In genomic region chr12:42686514-42687172, GRCh38 we compare ENCODE assay signal across 32 cellular contexts.
DNase-seq lines count a peak whose midpoint lies in the region; ATAC-seq and TF ChIP-seq lines count a peak whose summit lies in the region.
"Had no signal": no experiment of that assay in that cellular context is flagged by ENCODE, and none has a peak within 500 bp of the region (broad histone marks: within the 10 kb centered on the region; RNA-seq: fewer than 3 reads in every experiment).

No MANE protein-coding gene starts in this region.

- ATAC-seq in IMR-90 (ENCODE audit: low read depth) (no peak), GM18861 (IDR thresholded peaks at IDR 0.05; ENCODE audit: unreplicated experiment) (no peak), GM18909 (IDR thresholded peaks at IDR 0.05; ENCODE audit: poor library complexity, unreplicated experiment) (no peak)
- ATAC-seq in activated T-cell treated with anti-CD3 and anti-CD28 coated beads, Interleukin-2, amount 50 U/mL, for 72 hours (replicated peaks in 1 of 2) = no peak
- ATAC-seq: activated CD4-positive, CD25-positive, alpha-beta regulatory T cell treated with anti-CD3 and anti-CD28 coated beads, Interleukin-2, amount 50 U/mL, for 24 hours; left lung had no signal

- H3K9me3 Mint-ChIP-seq in activated T-cell treated with anti-CD3 and anti-CD28 coated beads, Interleukin-2, amount 50 U/mL, for 72 hours = peaks cover 3 to 5% of the 10 kb centered on the region in 2 donors
- H3K9me3 Mint-ChIP-seq: activated naive CD4-positive, alpha-beta T cell treated with anti-CD3 and anti-CD28 coated beads for 36 hours; stimulated activated naive CD8-positive, alpha-beta T cell treated with anti-CD3 and anti-CD28 coated beads, Interleukin-15, Interleukin-2, amounts not matched to agents 100 ng/mL and 50 ng/mL, for 24 hours had no signal

- TF ChIP-seq RAD21 in IMR-90 (IDR thresholded peaks at IDR 0.05; ENCODE audit: low read length) = no peak

- no peak overlapping the region for H3K18ac ChIP-seq in IMR-90 (ENCODE audit: low read depth, low read length)

- no peak overlapping the region for H3K9ac ChIP-seq in IMR-90 (ENCODE audit: low read depth, low read length)
- H3K9ac ChIP-seq: neural progenitor cell had no signal

- no peaks in the 10 kb centered on the region for H3K36me3 ChIP-seq in IMR-90 (ENCODE audit: control insufficient read depth, insufficient read depth, low read length)
- H3K36me3 ChIP-seq in BE2C = no peaks in the 10 kb centered on the region
- H3K36me3 ChIP-seq: esophagus squamous epithelium, left lung, neural progenitor cell, right atrium auricular region, spleen, vagina had no signal

- POLR2A ChIA-PET in IMR-90 (lab: Charles Lee; ENCODE audit: unreplicated experiment) = no interaction called here

- no CpG with 5 or more reads among the region's 3 CpGs for WGBS in IMR-90 (ENCODE audit: extremely low coverage in 2 of 2, insufficient read length in 1 of 2), 2 experiments

- intact Hi-C loops in IMR-90 (cut with micrococcal nuclease) = no loop called here

- in situ Hi-C loops in IMR-90 (cut with MboI; ENCODE audit: low sequenced_read_pairs) = no loop called here

- CTCF ChIA-PET in IMR-90 (lab: Yijun Ruan, JAX) = no interaction called here

- no peaks in the 10 kb centered on the region for H3K4me1 Mint-ChIP-seq in activated T-cell treated with anti-CD3 and anti-CD28 coated beads, Interleukin-2, amount 50 U/mL, for 72 hours (ENCODE audit: low read depth)
- H3K4me1 Mint-ChIP-seq: CD4-positive, CD25-positive, alpha-beta regulatory T cell; IgD-negative memory B cell had no signal

- H4K8ac ChIP-seq in IMR-90 (ENCODE audit: low read depth in 2 of 2, low read length in 2 of 2) = no peak overlapping the region

- H3K56ac ChIP-seq in IMR-90 (ENCODE audit: extremely low read depth, insufficient read depth, low read length) = no peak overlapping the region; the same call in 1 of the 2 replicates

- H3K4me1 ChIP-seq in IMR-90 (ENCODE audit: control insufficient read depth, insufficient read depth, low read length) (peaks cover 3% of the 10 kb centered on the region; the same call in 1 of the 2 replicates), BE2C (no peaks in the 10 kb centered on the region)
- H3K4me1 ChIP-seq: left lung, neural progenitor cell, right atrium auricular region, spleen, vagina had no signal

- TF ChIP-seq POLR2A in IMR-90 (IDR thresholded peaks at IDR 0.05; ENCODE audit: low read depth, low read length) = no peak

- no peak overlapping the region for H2BK15ac ChIP-seq in IMR-90 (ENCODE audit: low read depth, low read length)

- H2BK120ac ChIP-seq in IMR-90 (ENCODE audit: low read depth, low read length) = no peak overlapping the region

- H3K27me3 Mint-ChIP-seq in activated T-cell treated with anti-CD3 and anti-CD28 coated beads, Interleukin-2, amount 50 U/mL, for 72 hours (ENCODE audit: low read depth) = no peaks in the 10 kb centered on the region
- H3K27me3 Mint-ChIP-seq: CD4-positive, CD25-positive, alpha-beta regulatory T cell; IgD-negative memory B cell; stimulated activated naive CD8-positive, alpha-beta T cell treated with anti-CD3 and anti-CD28 coated beads, Interleukin-15, Interleukin-2, amounts not matched to agents 100 ng/mL and 50 ng/mL, for 24 hours had no signal

- no peak overlapping the region for H2BK5ac ChIP-seq in IMR-90 (ENCODE audit: low read depth, low read length, poor library complexity, severe bottlenecking)

- peak overlapping the region; percentile 9 for H2AFZ ChIP-seq in IMR-90 (replicated peaks; ENCODE audit: low read length, poor library complexity)
- H2AFZ ChIP-seq: neural progenitor cell had no signal

- no peak overlapping the region for H3K23ac ChIP-seq in IMR-90 (ENCODE audit: low read depth, low read length)

- no peak overlapping the region for H3K27ac Mint-ChIP-seq in activated T-cell treated with anti-CD3 and anti-CD28 coated beads, Interleukin-2, amount 50 U/mL, for 72 hours
- H3K27ac Mint-ChIP-seq: activated naive CD4-positive, alpha-beta T cell treated with anti-CD3 and anti-CD28 coated beads for 36 hours; CD4-positive, CD25-positive, alpha-beta regulatory T cell; endodermal cell; IgD-negative memory B cell; neural progenitor cell; stimulated activated naive CD8-positive, alpha-beta T cell treated with anti-CD3 and anti-CD28 coated beads, Interleukin-15, Interleukin-2, amounts not matched to agents 100 ng/mL and 50 ng/mL, for 24 hours had no signal

- H3K9me3 ChIP-seq in IMR-90 (ENCODE audit: control insufficient read depth, insufficient read depth, low read length) (no peaks in the 10 kb centered on the region), BE2C (no peaks in the 10 kb centered on the region)
- H3K9me3 ChIP-seq: esophagus squamous epithelium, vagina had no signal

- DNase-seq in AG20443 (ENCODE audit: low spot score) (peak; percentile 37), IMR-90 (peak; percentile 52), choroid plexus epithelial cell (ENCODE audit: low read depth) (peak; percentile 50), iris pigment epithelial cell (ENCODE audit: low read depth) (peak; percentile 39), BE2C (no peak)
- no peak for DNase-seq in activated T-cell treated with anti-CD3 and anti-CD28 coated beads, Interleukin-2, amount 50 U/mL, for 72 hours
- DNase-seq: activated CD4-positive, alpha-beta T cell treated with anti-CD3 and anti-CD28 coated beads, Interleukin-2, amount 50 U/mL, for 48 hours; activated naive CD4-positive, alpha-beta T cell treated with anti-CD3 and anti-CD28 coated beads for 36 hours; CD4-positive, CD25-positive, alpha-beta regulatory T cell; dermis blood vessel endothelial cell; DMS79 treated with DMSO at 0.1 percent for 48 hours; endodermal cell; esophagus squamous epithelium; hypothalamus; left lung; mesenchymal stem cell; NCI-H1417; NCI-H2029; NCI-H2227 treated with DMSO at 0.1 percent for 48 hours; NCI-H526; NK-92 treated with Interleukin-12 subunit alpha and Interleukin-12 subunit beta, amount 100 ng/mL, for 24 hours; SHP77; spleen; stimulated activated CD4-positive, alpha-beta T cell treated with anti-CD3 and anti-CD28 coated beads, Interleukin-2, amount 100 ng/mL, for 24 hours had no signal

- no peak for TF ChIP-seq CTCF in IMR-90 (conservative IDR thresholded peaks at IDR 0.05; ENCODE audit: low read depth, low read length)
- no peak for TF ChIP-seq CTCF in choroid plexus epithelial cell (conservative IDR thresholded peaks at IDR 0.05; ENCODE audit: low read depth, low read length)
- TF ChIP-seq CTCF in BE2C (IDR thresholded peaks at IDR 0.05; ENCODE audit: low read depth, low read length) = no peak

- H3K36me3 Mint-ChIP-seq in activated T-cell treated with anti-CD3 and anti-CD28 coated beads, Interleukin-2, amount 50 U/mL, for 72 hours (ENCODE audit: insufficient read depth in 2 of 2) = no peaks in the 10 kb centered on the region
- H3K36me3 Mint-ChIP-seq: CD4-positive, CD25-positive, alpha-beta regulatory T cell; IgD-negative memory B cell; neural progenitor cell had no signal

- H3K14ac ChIP-seq in IMR-90 (replicated peaks; ENCODE audit: low read depth, low read length) = no peak overlapping the region

- no peak overlapping the region for H3K27ac ChIP-seq in IMR-90 (ENCODE audit: insufficient read depth, low read length)
- H3K27ac ChIP-seq: esophagus squamous epithelium, left lung, neural progenitor cell, right atrium auricular region, spleen, vagina had no signal

- no TSS peak for BruUV-seq in IMR-90 (replicated peaks; lab: Mats Ljungman, UMichigan)

- H3K27me3 ChIP-seq in IMR-90 (ENCODE audit: control insufficient read depth, insufficient read depth, low read length) (no peaks in the 10 kb centered on the region), BE2C (no peaks in the 10 kb centered on the region)
- H3K27me3 ChIP-seq: esophagus squamous epithelium, left lung, neural progenitor cell, right atrium auricular region, spleen, vagina had no signal

- no peaks in the 10 kb centered on the region for H3K9me1 ChIP-seq in IMR-90 (ENCODE audit: insufficient read depth, low read length)

- no peak overlapping the region for H2AK9ac ChIP-seq in IMR-90 (replicated peaks; ENCODE audit: low read depth, low read length, poor library complexity)

- no peaks in the 10 kb centered on the region for H3K79me1 ChIP-seq in IMR-90 (ENCODE audit: low read depth in 1 of 2, low read length in 2 of 2)

- no peaks in the 10 kb centered on the region for H4K20me1 ChIP-seq in IMR-90 (ENCODE audit: insufficient read depth, low read length)

- H4K91ac ChIP-seq in IMR-90 (ENCODE audit: insufficient read depth, low read depth, low read length) = no peak overlapping the region

- no peak overlapping the region for H2BK20ac ChIP-seq in IMR-90 (ENCODE audit: low read depth, low read length)

- no peak overlapping the region for H2AK5ac ChIP-seq in IMR-90 (ENCODE audit: low read depth, low read length)

- H3K4me2 ChIP-seq in IMR-90 (ENCODE audit: low read depth, low read length) = no peak overlapping the region
- H3K4me2 ChIP-seq: neural progenitor cell had no signal

- dilution Hi-C loops in IMR-90 (cut with HindIII; ENCODE audit: low sequenced_read_pairs, unreplicated experiment) = no loop called here

- H4K5ac ChIP-seq in IMR-90 (ENCODE audit: low read depth, low read length) = no peak overlapping the region

- H3K4me3 ChIP-seq in IMR-90 (ENCODE audit: insufficient read depth, low read depth, low read length) (no peak overlapping the region), choroid plexus epithelial cell (ENCODE audit: low read depth, low read length) (no peak overlapping the region), BE2C (ENCODE audit: low read depth, low read length) (no peak overlapping the region)
- H3K4me3 ChIP-seq: esophagus squamous epithelium, left lung, neural progenitor cell, right atrium auricular region, spleen, vagina had no signal

- H3K4me3 Mint-ChIP-seq in activated T-cell treated with anti-CD3 and anti-CD28 coated beads, Interleukin-2, amount 50 U/mL, for 72 hours = no peak overlapping the region
- H3K4me3 Mint-ChIP-seq: activated naive CD4-positive, alpha-beta T cell treated with anti-CD3 and anti-CD28 coated beads for 36 hours; CD4-positive, CD25-positive, alpha-beta regulatory T cell; endodermal cell; IgD-negative memory B cell; neural progenitor cell; stimulated activated naive CD8-positive, alpha-beta T cell treated with anti-CD3 and anti-CD28 coated beads, Interleukin-15, Interleukin-2, amounts not matched to agents 100 ng/mL and 50 ng/mL, for 24 hours had no signal

- H3K4ac ChIP-seq in IMR-90 (ENCODE audit: low read depth, low read length) = no peak overlapping the region

TF ChIP-seq in IMR-90, 13 proteins besides CTCF, POLR2A, EP300 and RAD21 (continues in another document):
- TF ChIP-seq NFE2L2 (IDR thresholded peaks at IDR 0.05; ENCODE audit: low read depth, low read length) (no peak), SMC3 (IDR thresholded peaks at IDR 0.05; ENCODE audit: low read depth, low read length) (no peak), ELK1 (IDR thresholded peaks at IDR 0.05; ENCODE audit: borderline replicate concordance, low read depth, low read length) (no peak)

Comparison
In these comparisons a context has a peak if more than half of its experiments do, and no peak if none do; other contexts are left out.
1. DNase-seq: peak in AG20443 (single experiment), IMR-90 (single experiment), choroid plexus epithelial cell (single experiment) and iris pigment epithelial cell (single experiment); none in activated T-cell treated with anti-CD3 and anti-CD28 coated beads, Interleukin-2, amount 50 U/mL, for 72 hours (0 of 2) and BE2C (single experiment).